ENCODE assay signal across 8 cellular contexts in the genomic region with DNA sequence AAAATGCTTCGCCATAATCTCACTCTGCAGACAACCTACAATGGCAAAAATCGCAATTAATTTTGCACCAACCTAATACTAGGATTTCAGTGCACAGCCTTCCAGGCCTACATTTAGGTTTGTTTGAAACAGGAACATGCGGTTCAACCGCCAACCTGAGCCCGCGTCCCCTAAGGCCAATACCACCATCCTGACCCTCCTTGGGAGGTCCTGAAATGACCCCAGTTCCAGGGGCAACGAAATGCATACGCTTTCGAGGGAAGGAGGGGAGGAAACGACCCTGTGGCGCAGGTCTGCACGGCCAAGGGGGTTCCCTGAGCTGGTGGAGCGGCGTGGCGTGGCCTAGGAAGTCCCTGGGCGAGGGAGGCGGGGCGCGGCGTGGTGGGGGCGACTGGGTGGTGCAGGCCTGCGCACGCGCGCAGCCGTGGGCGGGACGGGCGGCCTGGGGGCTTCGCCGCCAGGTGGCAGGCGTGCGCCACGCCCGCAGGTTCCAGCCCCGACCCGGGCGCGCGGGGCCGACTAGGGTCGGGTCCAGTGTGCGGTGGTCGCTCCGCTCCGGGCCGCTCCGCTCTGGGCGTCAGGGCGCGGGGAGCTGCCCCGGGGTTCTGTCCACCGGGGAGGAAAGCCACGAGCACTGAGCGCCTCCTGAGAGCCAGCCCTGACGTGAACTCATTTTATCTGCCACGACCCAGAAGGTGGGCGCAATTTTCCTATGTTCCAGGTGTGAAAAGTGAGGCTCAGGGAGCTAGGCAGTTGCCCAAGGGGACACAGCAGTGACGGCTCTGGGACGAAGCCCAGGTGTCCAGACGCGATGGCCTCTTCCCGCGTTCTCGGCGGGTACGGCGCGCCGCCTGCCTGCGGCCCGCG.
DNase-seq lines count a peak whose midpoint lies in the region; TF ChIP-seq lines count a peak whose summit lies in the region.

No MANE protein-coding gene starts in this region.

- peaks cover 41% of the 10 kb centered on the region for H3K36me3 Mint-ChIP-seq in Caco-2 (ENCODE audit: insufficient read depth, unreplicated experiment)

- WGBS in esophagus, 2 donors = 3% methylated on average over 70 to 73 of the region's 73 CpGs

- H3K4me1 ChIP-seq in Caco-2 (peaks cover 13% of the 10 kb centered on the region), OCI-LY7 (ENCODE audit: insufficient read depth, low read length, poor library complexity, severe bottlenecking) (peaks cover 80% of the 10 kb centered on the region), esophagus (ENCODE audit: control insufficient read depth in 2 of 2, insufficient read depth in 2 of 2, low read length in 1 of 2) (peaks cover 5 to 26% of the 10 kb centered on the region in 2 donors), muscle layer of colon (ENCODE audit: insufficient read depth, low read length) (peaks cover 29% of the 10 kb centered on the region)

- H3K27ac Mint-ChIP-seq in Caco-2 (ENCODE audit: unreplicated experiment) = peak overlapping the region; percentile 68

- H3K27me3 ChIP-seq in Caco-2 (replicated peaks; ENCODE audit: control insufficient read depth, insufficient read depth, low read length) = no peaks in the 10 kb centered on the region
- H3K27me3 ChIP-seq in esophagus (ENCODE audit: control insufficient read depth in 1 of 2, insufficient read depth in 2 of 2, low read length in 2 of 2) = no peaks in the 10 kb centered on the region
- H3K27me3 ChIP-seq in muscle layer of colon (ENCODE audit: control insufficient read depth in 1 of 2, insufficient read depth in 2 of 2, low read length in 2 of 2) = no peaks in the 10 kb centered on the region

- peak overlapping the region; percentile 86 for H3K4me3 Mint-ChIP-seq in Caco-2 (ENCODE audit: unreplicated experiment)

- H3K4me3 ChIP-seq in Caco-2 (ENCODE audit: low read depth, low read length) = peak overlapping the region; percentile 70
- H3K4me3 ChIP-seq in OCI-LY7 (ENCODE audit: low read depth, low read length, poor library complexity, severe bottlenecking) = peak overlapping the region; percentile 77
- H3K4me3 ChIP-seq in esophagus (ENCODE audit: low read depth in 1 of 2, low read length in 2 of 2) = peak overlapping the region; percentile 72 to 80
- H3K4me3 ChIP-seq in muscle layer of colon (ENCODE audit: low read depth in 1 of 2, low read length in 2 of 2) = peak overlapping the region; percentile 66 to 76

- CTCF ChIA-PET in Caco-2 (lab: Charles Lee) = interaction anchor here (0.5 to 2.3 kb wide), 16 partner anchors 11 to 638 kb away, joined by 3 to 11 read pairs (median 3); no protein-coding TSS in a partner anchor
- CTCF ChIA-PET in OCI-LY7 (lab: Charles Lee; ENCODE audit: unreplicated experiment) = interaction anchor here (0.6 to 1.1 kb wide), 6 partner anchors 98 to 608 kb away, joined by 3 to 5 read pairs (median 4); no protein-coding TSS in a partner anchor

- peak overlapping the region; percentile 60 for H3K9ac ChIP-seq in muscle layer of colon (ENCODE audit: low read length)

- H3K36me3 ChIP-seq in Caco-2 (ENCODE audit: control insufficient read depth, insufficient read depth, low read length) (no peaks in the 10 kb centered on the region), OCI-LY7 (ENCODE audit: insufficient read depth, low read length) (peaks cover 3% of the 10 kb centered on the region), esophagus (ENCODE audit: control insufficient read depth in 2 of 2, insufficient read depth in 2 of 2, low read length in 1 of 2) (no peaks in the 10 kb centered on the region), muscle layer of colon (ENCODE audit: insufficient read depth, low read length) (no peaks in the 10 kb centered on the region)

- POLR2A ChIA-PET in Caco-2 (lab: Charles Lee) = interaction anchor here (0.8 to 1.4 kb wide), 3 partner anchors 29 to 546 kb away, joined by 3 to 4 read pairs (median 3); a partner anchor contains a TSS
- POLR2A ChIA-PET in OCI-LY7 (lab: Charles Lee) = interaction anchor here (0.5 to 1.7 kb wide), 4 partner anchors 19 to 157 kb away, joined by 3 to 7 read pairs (median 3); no protein-coding TSS in a partner anchor

- no peaks in the 10 kb centered on the region for H3K79me2 ChIP-seq in OCI-LY7 (ENCODE audit: insufficient read depth, low read depth, low read length)

- H3K4me2 ChIP-seq in OCI-LY7 (ENCODE audit: low read length) = peak overlapping the region; percentile 78

- H3K27ac ChIP-seq in OCI-LY7 (ENCODE audit: low read depth, low read length, poor library complexity, severe bottlenecking) (peak overlapping the region; percentile 66), esophagus (ENCODE audit: low read depth in 2 of 2, low read length in 1 of 2) (peak overlapping the region; percentile 86 to 97), muscle layer of colon (ENCODE audit: low read depth, low read length) (peak overlapping the region; percentile 88)

- H3K9me3 Mint-ChIP-seq in Caco-2 (ENCODE audit: unreplicated experiment) = no peaks in the 10 kb centered on the region

- TF ChIP-seq CTCF in Caco-2 (IDR thresholded peaks at IDR 0.05; ENCODE audit: insufficient read depth in 1 of 2, low read depth in 1 of 2, low read length in 1 of 2, severe bottlenecking in 1 of 2, unreplicated experiment in 1 of 2) (peak; percentile 43 to 79), GM20000 (IDR thresholded peaks at IDR 0.05; ENCODE audit: extremely low read depth, missing control alignments) (peak; percentile 79), OCI-LY7 (conservative IDR thresholded peaks at IDR 0.05; ENCODE audit: low read length) (peak; percentile 77)

- BruUV-seq in Caco-2 (replicated peaks; lab: Mats Ljungman, UMichigan) (no TSS peak), OCI-LY7 (replicated peaks; lab: Mats Ljungman, UMichigan) (no TSS peak)

- H2AFZ ChIP-seq in OCI-LY7 (ENCODE audit: low read length) = peak overlapping the region; percentile 94

- H3K9me3 ChIP-seq in Caco-2 (no peaks in the 10 kb centered on the region), OCI-LY7 (ENCODE audit: low read length) (no peaks in the 10 kb centered on the region), esophagus (ENCODE audit: control insufficient read depth in 2 of 2, insufficient read depth in 1 of 2, low read depth in 1 of 2, low read length in 1 of 2) (no peaks in the 10 kb centered on the region), muscle layer of colon (ENCODE audit: low read length) (no peaks in the 10 kb centered on the region)

- H3K4me1 Mint-ChIP-seq in Caco-2 (ENCODE audit: low read depth, unreplicated experiment) = peaks cover 32% of the 10 kb centered on the region

- H3K9me2 ChIP-seq in OCI-LY7 (ENCODE audit: insufficient read depth, low read length) = no peaks in the 10 kb centered on the region

- H4K20me1 ChIP-seq in OCI-LY7 (ENCODE audit: insufficient read depth, low read length) = no peaks in the 10 kb centered on the region

- no peaks in the 10 kb centered on the region for H3K27me3 Mint-ChIP-seq in Caco-2 (ENCODE audit: insufficient read depth, unreplicated experiment)

- peak; percentile 88 to 93 for DNase-seq in Caco-2
- peak; percentile 98 for DNase-seq in GM20000 (ENCODE audit: low spot score)
- peak in 69 of 76 experiments; percentile 15 to 84 (median 68) for DNase-seq in HUDEP-2 (lab: John Stamatoyannopoulos, UW; ENCODE audit: unreplicated experiment in 76 of 76)
- peak; percentile 92 for DNase-seq in OCI-LY7 (ENCODE audit: low spot score)
- peak; percentile 91 for DNase-seq in activated T-cell treated with anti-CD3 and anti-CD28 coated beads, Interleukin-2, amount 50 U/mL, for 1 hour
- DNase-seq in stimulated activated CD8-positive, alpha-beta memory T cell treated with anti-CD3 and anti-CD28 coated beads, Interleukin-7, amount 100 ng/mL, for 4 hours (ENCODE audit: low read depth in 2 of 2) = peak; percentile 85 to 92

- intact Hi-C loops in Caco-2 (cut with micrococcal nuclease; ENCODE audit: unreplicated experiment) = loop anchor here (1.0 to 10.0 kb wide), 6 partner anchors 67 to 565 kb away; no protein-coding TSS in a partner anchor
- intact Hi-C loops in OCI-LY7 (cut with micrococcal nuclease; ENCODE audit: unreplicated experiment) = loop anchor here (1.0 to 10.0 kb wide), 5 partner anchors 105 to 843 kb away; a partner anchor contains a TSS

Comparison
In these comparisons a context has a peak if more than half of its experiments do, and no peak if none do; other contexts are left out.
1. Peak in every context shown above with its lines: DNase-seq, H3K4me3 ChIP-seq and H3K27ac ChIP-seq.